8 cellular contexts compared by ENCODE assay signal in the genomic region with DNA sequence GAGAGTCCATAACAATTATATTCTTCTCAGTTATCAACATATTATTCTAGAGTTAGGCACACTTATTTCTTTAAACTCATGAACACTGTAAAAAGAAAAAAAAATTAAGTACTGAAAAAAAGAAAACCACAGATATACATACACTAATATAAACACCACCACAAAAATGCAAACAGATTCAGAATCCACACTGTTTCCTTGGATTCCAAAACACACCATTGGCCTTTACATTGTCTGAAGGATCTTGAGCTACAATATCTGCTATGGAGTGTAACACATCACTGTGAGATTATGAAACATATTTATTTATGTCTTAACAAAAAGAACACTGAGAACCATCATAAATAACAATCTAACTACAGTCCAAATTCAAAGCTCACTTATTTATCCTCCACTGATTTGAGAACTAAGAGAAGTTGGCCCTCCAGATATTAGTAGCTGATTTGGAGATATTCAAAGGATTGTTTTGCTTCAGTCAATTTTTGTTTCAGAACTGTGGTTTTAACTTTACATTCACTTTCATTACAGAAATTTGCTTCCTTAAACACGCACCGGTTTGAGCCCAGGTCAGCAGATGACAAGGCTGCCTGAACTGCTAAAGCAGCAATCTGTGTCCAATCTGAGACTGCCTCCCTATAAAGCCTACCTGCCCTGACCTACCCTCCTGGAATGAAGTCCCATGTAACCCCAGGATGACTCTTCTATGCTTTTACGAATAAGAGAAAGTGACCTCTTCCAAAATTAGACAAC. TPM values are rescaled to one million over a fixed set of nuclear protein-coding genes. Genes with fewer than 3 reads are reported as not detected.
DNase-seq lines count a peak whose midpoint lies in the region; ATAC-seq and TF ChIP-seq lines count a peak whose summit lies in the region.

No MANE protein-coding gene starts in this region.

- H3K27ac Mint-ChIP-seq in activated CD4-positive, alpha-beta T cell treated with anti-CD3 and anti-CD28 coated beads for 36 hours, result peak overlapping the region; percentile 81
- peak overlapping the region; percentile 92 for H3K27ac Mint-ChIP-seq in activated CD4-positive, alpha-beta T cell treated with anti-CD3 and anti-CD28 coated beads, Interleukin-2, amount 10 ng/mL, durations not matched to agents 7 days and 5 days
- H3K27ac Mint-ChIP-seq in chondrocyte (ENCODE audit: unreplicated experiment), result no peak overlapping the region

- H3K27ac ChIP-seq in left lung (peak overlapping the region; percentile 81 to 84), brain microvascular endothelial cell (no peak overlapping the region)

- no peaks in the 10 kb centered on the region for H3K27me3 Mint-ChIP-seq in activated CD4-positive, alpha-beta T cell treated with anti-CD3 and anti-CD28 coated beads for 36 hours
- peaks cover 2% of the 10 kb centered on the region for H3K27me3 Mint-ChIP-seq in activated CD4-positive, alpha-beta T cell treated with anti-CD3 and anti-CD28 coated beads, Interleukin-2, amount 10 ng/mL, durations not matched to agents 7 days and 5 days
- H3K27me3 Mint-ChIP-seq in chondrocyte (ENCODE audit: low read depth), result peaks cover 31% of the 10 kb centered on the region

- H3K36me3 ChIP-seq in left lung, result no peaks in the 10 kb centered on the region
- no peaks in the 10 kb centered on the region for H3K36me3 ChIP-seq in brain microvascular endothelial cell (replicated peaks)

- peak; percentile 62 for DNase-seq in activated CD4-positive, alpha-beta T cell treated with anti-CD3 and anti-CD28 coated beads for 36 hours
- no peak for DNase-seq in activated CD4-positive, alpha-beta T cell treated with anti-CD3 and anti-CD28 coated beads for 1 hour
- DNase-seq in activated CD4-positive, alpha-beta T cell treated with anti-CD3 and anti-CD28 coated beads, Interleukin-2, amount 10 ng/mL, durations not matched to agents 7 days and 5 days, result peak; percentile 60
- DNase-seq in left lung (no peak), brain microvascular endothelial cell (no peak), chondrocyte (ENCODE audit: low spot score) (no peak), middle frontal gyrus (ENCODE audit: extremely low spot score, low spot score) (no peak)

- no peaks in the 10 kb centered on the region for H3K36me3 Mint-ChIP-seq in activated CD4-positive, alpha-beta T cell treated with anti-CD3 and anti-CD28 coated beads for 36 hours (ENCODE audit: low read depth)
- peaks cover 23% of the 10 kb centered on the region for H3K36me3 Mint-ChIP-seq in activated CD4-positive, alpha-beta T cell treated with anti-CD3 and anti-CD28 coated beads, Interleukin-2, amount 10 ng/mL, durations not matched to agents 7 days and 5 days (ENCODE audit: low read depth)
- no peaks in the 10 kb centered on the region for H3K36me3 Mint-ChIP-seq in chondrocyte (ENCODE audit: low read depth)

- H3K4me1 Mint-ChIP-seq in activated CD4-positive, alpha-beta T cell treated with anti-CD3 and anti-CD28 coated beads for 36 hours, result peaks cover 49% of the 10 kb centered on the region
- H3K4me1 Mint-ChIP-seq in activated CD4-positive, alpha-beta T cell treated with anti-CD3 and anti-CD28 coated beads, Interleukin-2, amount 10 ng/mL, durations not matched to agents 7 days and 5 days, result peaks cover 60% of the 10 kb centered on the region
- H3K4me1 Mint-ChIP-seq in chondrocyte (ENCODE audit: low read depth), result peaks cover 7% of the 10 kb centered on the region

- peaks cover 0 to 15% of the 10 kb centered on the region in 2 donors for H3K4me1 ChIP-seq in left lung

- intact Hi-C loops in activated CD4-positive, alpha-beta T cell treated with anti-CD3 and anti-CD28 coated beads for 36 hours (cut with DNase I, micrococcal nuclease), result loop anchor here (1.0 to 2.0 kb wide), 5 partner anchors 37 to 493 kb away; a partner anchor contains a TSS
- intact Hi-C loops in left lung (cut with DNase I), result no loop called here

- ATAC-seq in activated CD4-positive, alpha-beta T cell treated with anti-CD3 and anti-CD28 coated beads for 36 hours, result peak; percentile 51
- ATAC-seq in HG02981 (IDR thresholded peaks at IDR 0.05; ENCODE audit: unreplicated experiment) (peak; percentile 78), left lung (peak; percentile 49)

- H3K27me3 ChIP-seq in left lung (peaks cover 4 to 50% of the 10 kb centered on the region in 2 donors), brain microvascular endothelial cell (replicated peaks) (no peaks in the 10 kb centered on the region)

- H3K4me3 Mint-ChIP-seq in activated CD4-positive, alpha-beta T cell treated with anti-CD3 and anti-CD28 coated beads for 36 hours, result peak overlapping the region; percentile 90
- H3K4me3 Mint-ChIP-seq in activated CD4-positive, alpha-beta T cell treated with anti-CD3 and anti-CD28 coated beads, Interleukin-2, amount 10 ng/mL, durations not matched to agents 7 days and 5 days, result peak overlapping the region; percentile 96
- no peak overlapping the region for H3K4me3 Mint-ChIP-seq in chondrocyte (ENCODE audit: unreplicated experiment)

- CTCF ChIA-PET in activated CD4-positive, alpha-beta T cell treated with anti-CD3 and anti-CD28 coated beads for 36 hours (lab: Charles Lee), result interaction anchor here (1.1 to 1.5 kb wide), 3 partner anchors 15 to 78 kb away, joined by 3 to 4 read pairs (median 3); no protein-coding TSS in a partner anchor
- CTCF ChIA-PET in activated CD4-positive, alpha-beta T cell treated with anti-CD3 and anti-CD28 coated beads, Interleukin-2, amount 10 ng/mL, durations not matched to agents 7 days and 5 days (lab: Charles Lee), result interaction anchor here (0.7 kb wide), 1 partner anchor 15 kb away, joined by 3 read pairs; no protein-coding TSS in a partner anchor

- in situ Hi-C loops in brain microvascular endothelial cell (cut with HindIII; ENCODE audit: low pct_ligation_motif_present, low sequenced_read_pairs), result no loop called here

- peak overlapping the region in 1 of 2 donors; percentile 59 for H3K4me3 ChIP-seq in left lung
- no peak overlapping the region for H3K4me3 ChIP-seq in brain microvascular endothelial cell (ENCODE audit: low read depth, low read length)

- H3K9me3 ChIP-seq in left lung, result no peaks in the 10 kb centered on the region

- TF ChIP-seq CTCF in left lung (IDR thresholded peaks at IDR 0.05) (no peak), brain microvascular endothelial cell (IDR thresholded peaks at IDR 0.05; ENCODE audit: low read depth, low read length, missing control alignments) (no peak), chondrocyte (IDR thresholded peaks at IDR 0.05) (no peak)

- POLR2A ChIA-PET in activated CD4-positive, alpha-beta T cell treated with anti-CD3 and anti-CD28 coated beads for 36 hours (lab: Charles Lee), result interaction anchor here (0.8 kb wide), 1 partner anchor 28 kb away, joined by 4 read pairs; no protein-coding TSS in a partner anchor
- POLR2A ChIA-PET in activated CD4-positive, alpha-beta T cell treated with anti-CD3 and anti-CD28 coated beads, Interleukin-2, amount 10 ng/mL, durations not matched to agents 7 days and 5 days (lab: Charles Lee), result interaction anchor here (0.7 kb wide), 1 partner anchor 82 kb away, joined by 3 read pairs; no protein-coding TSS in a partner anchor

- no peaks in the 10 kb centered on the region for H3K9me3 Mint-ChIP-seq in activated CD4-positive, alpha-beta T cell treated with anti-CD3 and anti-CD28 coated beads for 36 hours (ENCODE audit: low read depth)
- no peaks in the 10 kb centered on the region for H3K9me3 Mint-ChIP-seq in activated CD4-positive, alpha-beta T cell treated with anti-CD3 and anti-CD28 coated beads, Interleukin-2, amount 10 ng/mL, durations not matched to agents 7 days and 5 days
- no peaks in the 10 kb centered on the region for H3K9me3 Mint-ChIP-seq in chondrocyte (ENCODE audit: low read depth)

RNA-seq across cellular contexts. Expression of a gene that starts 47.0 kb away (rescaled TPM):
- total RNA-seq in activated CD4-positive, alpha-beta T cell treated with anti-CD3 and anti-CD28 coated beads for 36 hours, result 100 to 1,000 TPM in 1 of 2 experiments, 10 to 100 TPM in 1; 88.5 to 138 TPM
- 100 to 1,000 TPM; 127 to 132 TPM for total RNA-seq in activated CD4-positive, alpha-beta T cell treated with anti-CD3 and anti-CD28 coated beads, Interleukin-2, amount 10 ng/mL, durations not matched to agents 7 days and 5 days
- total RNA-seq in left lung, result 10 to 100 TPM in 1 of 2 donors, 1 to 10 TPM in 1; 9.2 to 32.5 TPM
- 7.6 to 16.7 TPM (median 9.0 TPM) in 3 replicates for total RNA-seq in chondrocyte

Comparison
In these comparisons a context has a peak if more than half of its experiments do, and no peak if none do; other contexts are left out.
1. DNase-seq: peak in activated CD4-positive, alpha-beta T cell treated with anti-CD3 and anti-CD28 coated beads for 36 hours (single experiment) and activated CD4-positive, alpha-beta T cell treated with anti-CD3 and anti-CD28 coated beads, Interleukin-2, amount 10 ng/mL, durations not matched to agents 7 days and 5 days (single experiment); none in activated CD4-positive, alpha-beta T cell treated with anti-CD3 and anti-CD28 coated beads for 1 hour (single experiment), left lung (0 of 2), brain microvascular endothelial cell (single experiment), chondrocyte (single experiment) and middle frontal gyrus (single experiment).
2. intact Hi-C loops: an anchor here in activated CD4-positive, alpha-beta T cell treated with anti-CD3 and anti-CD28 coated beads for 36 hours (1.0 to 2.0 kb wide); none called in left lung.
3. Peak in every context shown above with its lines, with median percentiles within 50 percentile points of each other: ATAC-seq.